In the genomic region with DNA sequence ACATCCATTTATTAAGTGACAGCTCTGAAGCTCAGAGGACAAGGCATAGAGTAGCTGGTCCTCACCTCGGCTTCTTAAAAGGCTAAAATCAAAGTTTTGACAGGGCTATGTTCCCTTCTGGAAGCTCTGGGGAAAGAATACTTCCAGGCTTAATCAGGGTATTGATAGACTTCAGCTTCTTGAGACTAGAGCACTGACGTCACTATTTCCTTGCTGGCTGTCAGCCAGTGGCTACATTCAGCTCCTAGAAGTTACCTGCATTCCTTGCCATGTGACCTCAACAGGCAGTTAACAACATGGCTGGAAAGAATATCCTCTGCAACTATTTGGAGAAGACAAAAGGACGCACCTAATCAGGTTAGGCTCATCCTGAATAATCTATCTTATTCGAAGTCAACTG, we compare ENCODE assay signal across 19 cellular contexts.
DNase-seq lines count a peak whose midpoint lies in the region; ATAC-seq, FAIRE-seq and TF ChIP-seq lines count a peak whose summit lies in the region.
"Had no signal": no experiment of that assay in that cellular context is flagged by ENCODE, and none has a peak within 500 bp of the region (broad histone marks: within the 10 kb centered on the region; RNA-seq: fewer than 3 reads in every experiment).

No MANE protein-coding gene starts in this region.

- no peaks in the 10 kb centered on the region for H4K20me1 ChIP-seq in OCI-LY3 (ENCODE audit: insufficient read depth, low read length)

- no peak overlapping the region for H3K4me3 Mint-ChIP-seq in activated CD8-positive, alpha-beta T cell treated with anti-CD3 and anti-CD28 coated beads, Interleukin-2, amount 10 ng/mL, durations not matched to agents 7 days and 5 days
- H3K4me3 Mint-ChIP-seq: CD4-positive, CD25-positive, alpha-beta regulatory T cell; H9 had no signal

- POLR2A ChIA-PET in HEK293 (lab: Yijun Ruan, JAX): no interaction called here
- POLR2A ChIA-PET in activated CD8-positive, alpha-beta T cell treated with anti-CD3 and anti-CD28 coated beads, Interleukin-2, amount 10 ng/mL, durations not matched to agents 7 days and 5 days (lab: Charles Lee): no interaction called here

- CTCF ChIA-PET in HEK293 (lab: Yijun Ruan, JAX): no interaction called here
- CTCF ChIA-PET in activated CD8-positive, alpha-beta T cell treated with anti-CD3 and anti-CD28 coated beads, Interleukin-2, amount 10 ng/mL, durations not matched to agents 7 days and 5 days (lab: Charles Lee): no interaction called here

- H3K79me2 ChIP-seq in OCI-LY3 (ENCODE audit: low read length): no peaks in the 10 kb centered on the region

- no peaks in the 10 kb centered on the region for H3K36me3 Mint-ChIP-seq in activated CD8-positive, alpha-beta T cell treated with anti-CD3 and anti-CD28 coated beads, Interleukin-2, amount 10 ng/mL, durations not matched to agents 7 days and 5 days (ENCODE audit: low read depth)
- H3K36me3 Mint-ChIP-seq: CD4-positive, CD25-positive, alpha-beta regulatory T cell had no signal

- peak; percentile 35 for DNase-seq in bronchial epithelial cell (ENCODE audit: low read depth)
- DNase-seq in AG08395 (ENCODE audit: low spot score): no peak
- DNase-seq in activated CD8-positive, alpha-beta T cell treated with anti-CD3 and anti-CD28 coated beads, Interleukin-2, amount 10 ng/mL, durations not matched to agents 7 days and 5 days: no peak
- DNase-seq: BE2C; C1 segment of cervical spinal cord; CD4-positive, CD25-positive, alpha-beta regulatory T cell; DMS153; DMS79; GDM1; H9; IMR-90 had no signal

- no peaks in the 10 kb centered on the region for H3K4me1 ChIP-seq in HEK293 (ENCODE audit: control insufficient read depth, insufficient read depth, low read length)
- peaks cover 6% of the 10 kb centered on the region; the same call in 1 of the 2 replicates for H3K4me1 ChIP-seq in OCI-LY3 (ENCODE audit: low read length)
- H3K4me1 ChIP-seq: BE2C had no signal

- H2AFZ ChIP-seq in OCI-LY3 (ENCODE audit: low read depth, low read length): peak overlapping the region; percentile 73

- no peak for FAIRE-seq in bronchial epithelial cell (lab: Jason Lieb, UNC)
- FAIRE-seq: H1, K562 had no signal

- peaks cover 14% of the 10 kb centered on the region for H3K9me3 Mint-ChIP-seq in activated CD8-positive, alpha-beta T cell treated with anti-CD3 and anti-CD28 coated beads, Interleukin-2, amount 10 ng/mL, durations not matched to agents 7 days and 5 days (ENCODE audit: insufficient read depth)

- no peaks in the 10 kb centered on the region for H3K27me3 Mint-ChIP-seq in activated CD8-positive, alpha-beta T cell treated with anti-CD3 and anti-CD28 coated beads, Interleukin-2, amount 10 ng/mL, durations not matched to agents 7 days and 5 days (ENCODE audit: low read depth)
- H3K27me3 Mint-ChIP-seq: CD4-positive, CD25-positive, alpha-beta regulatory T cell had no signal

- no peaks in the 10 kb centered on the region for H3K9me3 ChIP-seq in HEK293 (ENCODE audit: control insufficient read depth, insufficient read depth, low read depth, low read length)
- peaks cover 4% of the 10 kb centered on the region; the same call in 1 of the 2 replicates for H3K9me3 ChIP-seq in OCI-LY3 (ENCODE audit: insufficient read depth, low read length)
- H3K9me3 ChIP-seq: BE2C had no signal

- TF ChIP-seq CTCF in HEK293 (tag by site-specific recombination; IDR thresholded peaks at IDR 0.05) (no peak), OCI-LY3 (IDR thresholded peaks at IDR 0.05; ENCODE audit: low read depth, low read length) (no peak), bronchial epithelial cell (IDR thresholded peaks at IDR 0.05; ENCODE audit: insufficient read depth, low read length, severe bottlenecking) (no peak)

- H3K4me3 ChIP-seq in HEK293 (ENCODE audit: low read depth, low read length) (no peak overlapping the region), OCI-LY3 (ENCODE audit: low read length) (no peak overlapping the region), bronchial epithelial cell (ENCODE audit: low read depth, low read length) (no peak overlapping the region)
- H3K4me3 ChIP-seq: K562 had no signal

- ATAC-seq in HG03432 (IDR thresholded peaks at IDR 0.05; ENCODE audit: unreplicated experiment) (peak; percentile 11), GM19463 (IDR thresholded peaks at IDR 0.05; ENCODE audit: unreplicated experiment) (no peak), GM19455 (IDR thresholded peaks at IDR 0.05; ENCODE audit: unreplicated experiment) (no peak)
- no peak for ATAC-seq in activated CD8-positive, alpha-beta T cell treated with anti-CD3 and anti-CD28 coated beads, Interleukin-2, amount 10 ng/mL, durations not matched to agents 7 days and 5 days
- ATAC-seq: K562 had no signal

- H3K27ac ChIP-seq in HEK293 (ENCODE audit: extremely low read depth, low read depth, low read length) (no peak overlapping the region), OCI-LY3 (ENCODE audit: low read length) (no peak overlapping the region)
- H3K27ac ChIP-seq: HL-60 had no signal

- no peaks in the 10 kb centered on the region for H3K4me1 Mint-ChIP-seq in activated CD8-positive, alpha-beta T cell treated with anti-CD3 and anti-CD28 coated beads, Interleukin-2, amount 10 ng/mL, durations not matched to agents 7 days and 5 days (ENCODE audit: low read depth)
- H3K4me1 Mint-ChIP-seq: CD4-positive, CD25-positive, alpha-beta regulatory T cell; H9 had no signal

- H3K36me3 ChIP-seq in HEK293 (ENCODE audit: control insufficient read depth in 2 of 2, insufficient read depth in 1 of 2, low read length in 2 of 2): no peaks in the 10 kb centered on the region
- no peaks in the 10 kb centered on the region for H3K36me3 ChIP-seq in OCI-LY3 (replicated peaks; ENCODE audit: low read depth, low read length)
- H3K36me3 ChIP-seq in bronchial epithelial cell (ENCODE audit: control insufficient read depth, insufficient read depth, low read length): no peaks in the 10 kb centered on the region
- H3K36me3 ChIP-seq: BE2C had no signal

- no peaks in the 10 kb centered on the region for H3K27me3 ChIP-seq in OCI-LY3 (ENCODE audit: low read depth, low read length)
- no peaks in the 10 kb centered on the region for H3K27me3 ChIP-seq in bronchial epithelial cell (ENCODE audit: control insufficient read depth, insufficient read depth, low read length)
- H3K27me3 ChIP-seq: BE2C had no signal

- no peak overlapping the region for H3K9ac ChIP-seq in OCI-LY3 (ENCODE audit: low read length)

- no peak overlapping the region for H3K27ac Mint-ChIP-seq in activated CD8-positive, alpha-beta T cell treated with anti-CD3 and anti-CD28 coated beads, Interleukin-2, amount 10 ng/mL, durations not matched to agents 7 days and 5 days
- H3K27ac Mint-ChIP-seq: CD4-positive, CD25-positive, alpha-beta regulatory T cell; H9 had no signal

- H3K4me2 ChIP-seq in OCI-LY3 (ENCODE audit: low read length): no peak overlapping the region

TF ChIP-seq in HEK293, 187 proteins besides CTCF, POLR2A, EP300 and RAD21:
- TF ChIP-seq ZSCAN16 (tag by site-specific recombination; IDR thresholded peaks at IDR 0.05): no peak
- TF ChIP-seq FEZF1 (tag by site-specific recombination; IDR thresholded peaks at IDR 0.05): no peak
- 0 out of 2 replicates have a peak, but pooled peaks have one; percentile 8 for TF ChIP-seq ATF2 (tag by site-specific recombination; IDR thresholded peaks at IDR 0.05; ENCODE audit: low read depth)
